27 cellular contexts compared by ENCODE assay signal in genomic region chr15:85071534-85071933, GRCh38.
"Had no signal": no experiment of that assay in that cellular context is flagged by ENCODE, and none has a peak within 500 bp of the region (broad histone marks: within the 10 kb centered on the region; RNA-seq: fewer than 3 reads in every experiment).

No MANE protein-coding gene starts in this region.

- H3K4me2 ChIP-seq: smooth muscle cell had no signal

- H3K4me3 ChIP-seq: colonic mucosa, esophagus squamous epithelium, heart right ventricle, left lung, mucosa of descending colon, prostate gland, right atrium auricular region, smooth muscle cell, vagina had no signal

- H3K4me1 ChIP-seq: colonic mucosa, esophagus squamous epithelium, heart right ventricle, left lung, prostate gland, right atrium auricular region, vagina had no signal

- H3K4me1 Mint-ChIP-seq: mesothelial cell of epicardium had no signal

- H3K4me3 Mint-ChIP-seq: dendritic cell treated with granulocyte-macrophage colony-stimulating factor and Interleukin-4, amounts not matched to agents 40 ng/mL and 50 ng/mL, for 4 days; mesothelial cell of epicardium; naive B cell; nephron progenitor cell had no signal

- H3K27ac Mint-ChIP-seq: dendritic cell treated with granulocyte-macrophage colony-stimulating factor and Interleukin-4, amounts not matched to agents 40 ng/mL and 50 ng/mL, for 4 days; mesothelial cell of epicardium; nephron progenitor cell had no signal

- H3K27ac ChIP-seq: colonic mucosa, esophagus squamous epithelium, heart right ventricle, left lung, prostate gland, right atrium auricular region, vagina had no signal

- H3K36me3 ChIP-seq: colonic mucosa, prostate gland, vagina had no signal

- ATAC-seq: heart right ventricle, left cardiac atrium, left lung, mucosa of descending colon, sciatic nerve had no signal

- H3K27me3 ChIP-seq: colonic mucosa, esophagus squamous epithelium, heart right ventricle, left lung, right atrium auricular region, vagina had no signal

- H3K9me3 Mint-ChIP-seq: dendritic cell treated with granulocyte-macrophage colony-stimulating factor and Interleukin-4, amounts not matched to agents 40 ng/mL and 50 ng/mL, for 4 days; mesothelial cell of epicardium; naive B cell; nephron progenitor cell had no signal

- H3K9me3 ChIP-seq: colonic mucosa, esophagus squamous epithelium, heart right ventricle, left lung, mucosa of descending colon, prostate gland, right atrium auricular region, vagina had no signal

- DNase-seq: colonic mucosa; effector memory CD4-positive, alpha-beta T cell; erythroblast; esophagus squamous epithelium; glutamatergic neuron; heart right ventricle; hippocampal formation; left cardiac atrium; left lung; mesenchymal stem cell; mucosa of descending colon; naive B cell; nucleus accumbens; stimulated activated CD4-positive, alpha-beta T cell treated with anti-CD3 and anti-CD28 coated beads, Interleukin-12 subunit alpha, Interleukin-12 subunit beta, amount 100 ng/mL, for 4 hours; stimulated activated CD4-positive, alpha-beta T cell treated with anti-CD3 and anti-CD28 coated beads, Interleukin-1b, Interleukin-23, amount 100 ng/mL, for 48 hours; stimulated activated CD4-positive, alpha-beta T cell treated with anti-CD3 and anti-CD28 coated beads, Interleukin-4, amount 100 ng/mL, for 1 hour; stimulated activated CD8-positive, alpha-beta memory T cell treated with anti-CD3 and anti-CD28 coated beads, Interleukin-4, amount 100 ng/mL, for 48 hours; stimulated activated naive CD4-positive, alpha-beta T cell; trophoblast cell had no signal

- H3K27me3 Mint-ChIP-seq: dendritic cell treated with granulocyte-macrophage colony-stimulating factor and Interleukin-4, amounts not matched to agents 40 ng/mL and 50 ng/mL, for 4 days; naive B cell had no signal
